8 cellular contexts compared by ENCODE assay signal in genomic region chr15:58113358-58113757, GRCh38. TPM values are rescaled to one million over a fixed set of nuclear protein-coding genes. Genes with fewer than 3 reads are reported as not detected.
"Had no signal": no experiment of that assay in that cellular context is flagged by ENCODE, and none has a peak within 500 bp of the region (broad histone marks: within the 10 kb centered on the region; RNA-seq: fewer than 3 reads in every experiment).

No MANE protein-coding gene starts in this region.

RNA-seq across cellular contexts. Expression of gene AQP9, which starts 24.8 kb away (rescaled TPM):
- total RNA-seq: activated B cell treated with CpG ODN at 0.5 μM for 24 hours; activated naive CD4-positive, alpha-beta T cell treated with anti-CD3 and anti-CD28 coated beads for 36 hours; activated naive CD4-positive, alpha-beta T cell treated with anti-CD3 and anti-CD28 coated beads, Interleukin-2, amount 50 U/mL, for 72 hours; activated T-helper 1 cell treated with anti-CD3 and anti-CD28 coated beads, Interleukin-12 subunit alpha, Interleukin-12 subunit beta, Interleukin-2, Interleukin-4 antibody, amounts not matched to agents 30 ng/mL and 10 ng/mL and 1 ng/mL, durations not matched to agents 14 hours and 24 hours and 36 hours; cardiac muscle cell; LHCN-M2; PC-3; SK-MEL-5 had no signal
- polyA plus RNA-seq: cardiac muscle cell had no signal

RNA-seq across cellular contexts. Expression of gene ALDH1A2, which starts 47.8 kb away (rescaled TPM):
- total RNA-seq: activated B cell treated with CpG ODN at 0.5 μM for 24 hours; activated naive CD4-positive, alpha-beta T cell treated with anti-CD3 and anti-CD28 coated beads for 36 hours; activated naive CD4-positive, alpha-beta T cell treated with anti-CD3 and anti-CD28 coated beads, Interleukin-2, amount 50 U/mL, for 72 hours; activated T-helper 1 cell treated with anti-CD3 and anti-CD28 coated beads, Interleukin-12 subunit alpha, Interleukin-12 subunit beta, Interleukin-2, Interleukin-4 antibody, amounts not matched to agents 30 ng/mL and 10 ng/mL and 1 ng/mL, durations not matched to agents 14 hours and 24 hours and 36 hours had no signal
